Comparison of ENCODE assay signal across 15 cellular contexts in genomic region chr9:127751269-127752054, GRCh38. TPM values are rescaled to one million over a fixed set of nuclear protein-coding genes. Genes with fewer than 3 reads are reported as not detected.
DNase-seq lines count a peak whose midpoint lies in the region; ATAC-seq and TF ChIP-seq lines count a peak whose summit lies in the region.
"Had no signal": no experiment of that assay in that cellular context is flagged by ENCODE, and none has a peak within 500 bp of the region (broad histone marks: within the 10 kb centered on the region; RNA-seq: fewer than 3 reads in every experiment).

No MANE protein-coding gene starts in this region.

- H3K4me1 Mint-ChIP-seq in activated B cell treated with CpG ODN at 0.5 μM for 24 hours: no peaks in the 10 kb centered on the region

- intact Hi-C loops in mammary epithelial cell (cut with micrococcal nuclease): no loop called here
- intact Hi-C loops in activated B cell treated with CpG ODN at 0.5 μM for 24 hours (cut with micrococcal nuclease): loop anchor here (2.0 kb wide), 1 partner anchor 19 kb away; no protein-coding TSS in a partner anchor
- intact Hi-C loops in upper lobe of right lung (cut with DNase I): no loop called here

- CTCF ChIA-PET in mammary epithelial cell (lab: Charles Lee; ENCODE audit: low non-redundant PET) (no interaction called here), activated B cell treated with CpG ODN at 0.5 μM for 24 hours (lab: Charles Lee) (no interaction called here)

- H3K27me3 ChIP-seq in mammary epithelial cell (ENCODE audit: insufficient read depth, low read length) (peaks cover 20% of the 10 kb centered on the region), upper lobe of right lung (peaks cover 13% of the 10 kb centered on the region)

- WGBS in mammary epithelial cell (ENCODE audit: low coverage, missing lambda C conversion rate): 2% methylated on average over 10 of the region's 10 CpGs

- H3K27ac Mint-ChIP-seq in activated B cell treated with CpG ODN at 0.5 μM for 24 hours: peak overlapping the region; percentile 41

- H3K27ac ChIP-seq in mammary epithelial cell (ENCODE audit: insufficient read depth, low read depth, low read length) (no peak overlapping the region), upper lobe of right lung (no peak overlapping the region)
- H3K27ac ChIP-seq: uterus had no signal

- peaks cover 65% of the 10 kb centered on the region for H3K36me3 Mint-ChIP-seq in activated B cell treated with CpG ODN at 0.5 μM for 24 hours (ENCODE audit: low read depth)

- H3K4me1 ChIP-seq in mammary epithelial cell (ENCODE audit: insufficient read depth, low read length) (no peaks in the 10 kb centered on the region), upper lobe of right lung (peaks cover 4% of the 10 kb centered on the region)

- no peaks in the 10 kb centered on the region for H3K9me3 Mint-ChIP-seq in activated B cell treated with CpG ODN at 0.5 μM for 24 hours

- POLR2A ChIA-PET in activated B cell treated with CpG ODN at 0.5 μM for 24 hours (lab: Charles Lee): no interaction called here

- ATAC-seq in activated B cell treated with CpG ODN at 0.5 μM for 24 hours (ENCODE audit: low read depth) (no peak), upper lobe of right lung (peak; percentile 8), HG03025 (IDR thresholded peaks at IDR 0.05; ENCODE audit: low FRiP score, unreplicated experiment) (no peak)

- H3K9me3 ChIP-seq in mammary epithelial cell (replicated peaks; ENCODE audit: insufficient read depth, low read length): no peaks in the 10 kb centered on the region
- H3K9me3 ChIP-seq in upper lobe of right lung: no peaks in the 10 kb centered on the region
- H3K9me3 ChIP-seq: uterus had no signal

- no peaks in the 10 kb centered on the region for H3K79me2 ChIP-seq in mammary epithelial cell (ENCODE audit: insufficient read depth, low read length)

- H3K9ac ChIP-seq in mammary epithelial cell (ENCODE audit: insufficient read depth, low read length): no peak overlapping the region

- in situ Hi-C loops in T47D (cut with HindIII; ENCODE audit: low pct_unique_long_range_greater_than_20kb, low sequenced_read_pairs): no loop called here
- in situ Hi-C loops in mammary epithelial cell (cut with MboI; ENCODE audit: low sequenced_read_pairs in 2 of 2): no loop called here

- no peak overlapping the region for H2AFZ ChIP-seq in mammary epithelial cell (ENCODE audit: low read depth, low read length)

- no peak overlapping the region for H3K4me2 ChIP-seq in mammary epithelial cell (ENCODE audit: insufficient read depth, low read depth, low read length)

- BruUV-seq in mammary epithelial cell (replicated peaks; lab: Mats Ljungman, UMichigan): no TSS peak

- DNase-seq in T47D (ENCODE audit: low read depth in 1 of 2, low spot score in 1 of 2) (peak; percentile 67 to 87), mammary epithelial cell (no peak), activated B cell treated with CpG ODN at 0.5 μM for 24 hours (no peak), iPS-NIHi11 (ENCODE audit: low spot score) (peak; percentile 72), upper lobe of right lung (no peak), GM19240 (ENCODE audit: insufficient read length, low spot score) (no peak), NCI-H2171 treated with DMSO at 0.1 percent for 48 hours (lab: John Stamatoyannopoulos, UW) (no peak)
- DNase-seq: AML-193, GF-D8, Karpas-422, retina, uterus had no signal

- dilution Hi-C loops in mammary epithelial cell (cut with HindIII; ENCODE audit: low sequenced_read_pairs): no loop called here

- no peaks in the 10 kb centered on the region for H3K27me3 Mint-ChIP-seq in activated B cell treated with CpG ODN at 0.5 μM for 24 hours

- no peaks in the 10 kb centered on the region for H4K20me1 ChIP-seq in mammary epithelial cell (ENCODE audit: insufficient read depth, low read length)

- H3K36me3 ChIP-seq in mammary epithelial cell (ENCODE audit: insufficient read depth, low read length): no peaks in the 10 kb centered on the region
- H3K36me3 ChIP-seq in upper lobe of right lung: peaks cover 37% of the 10 kb centered on the region
- H3K36me3 ChIP-seq: uterus had no signal

- no peak overlapping the region for H3K4me3 Mint-ChIP-seq in activated B cell treated with CpG ODN at 0.5 μM for 24 hours

- no peak for TF ChIP-seq CTCF in mammary epithelial cell (conservative IDR thresholded peaks at IDR 0.05 in 1 of 2, IDR thresholded peaks at IDR 0.05 in 1 of 2; ENCODE audit: extremely low read depth in 1 of 2, insufficient read depth in 1 of 2, low read depth in 1 of 2, low read length in 2 of 2)
- no peak for TF ChIP-seq CTCF in activated B cell treated with CpG ODN at 0.5 μM for 24 hours (IDR thresholded peaks at IDR 0.05)
- no peak for TF ChIP-seq CTCF in upper lobe of right lung (IDR thresholded peaks at IDR 0.05)

- H3K4me3 ChIP-seq in mammary epithelial cell (replicated peaks in 1 of 3; ENCODE audit: insufficient read depth in 1 of 3, low read depth in 2 of 3, low read length in 3 of 3) (no peak overlapping the region), upper lobe of right lung (no peak overlapping the region)
- H3K4me3 ChIP-seq: uterus had no signal

RNA-seq across cellular contexts. Expression of gene TOR2A, which starts 16.4 kb away (rescaled TPM):
- 10 to 100 TPM in 1 of 2 donors, 1 to 10 TPM in 1; 4.0 to 13.2 TPM for total RNA-seq in mammary epithelial cell
- 10.3 TPM for polyA plus RNA-seq in mammary epithelial cell
- polyA minus RNA-seq in mammary epithelial cell: 5.6 TPM
- total RNA-seq in activated B cell treated with CpG ODN at 0.5 μM for 24 hours: 13.8 and 15.1 TPM in 2 replicates
- total RNA-seq in upper lobe of right lung: 17.3 TPM

RNA-seq across cellular contexts. Expression of gene SH2D3C, which starts 27.0 kb away (rescaled TPM):
- total RNA-seq in mammary epithelial cell: under 1 TPM; under 0.01 to 0.19 TPM
- 0.08 TPM for polyA plus RNA-seq in mammary epithelial cell
- polyA minus RNA-seq in mammary epithelial cell: not detected
- total RNA-seq in activated B cell treated with CpG ODN at 0.5 μM for 24 hours: 49.2 and 51.8 TPM in 2 replicates
- 85.3 TPM for total RNA-seq in upper lobe of right lung

RNA-seq across cellular contexts. Expression of gene CDK9, which starts 34.4 kb away (rescaled TPM):
- 10 to 100 TPM; 63.5 to 71.6 TPM for total RNA-seq in mammary epithelial cell
- polyA plus RNA-seq in mammary epithelial cell: 73.8 TPM
- 66.3 TPM for polyA minus RNA-seq in mammary epithelial cell
- 132 and 137 TPM in 2 replicates for total RNA-seq in activated B cell treated with CpG ODN at 0.5 μM for 24 hours
- total RNA-seq in upper lobe of right lung: 99.1 TPM

RNA-seq across cellular contexts. Expression of gene TTC16, which starts 35.6 kb away (rescaled TPM):
- total RNA-seq in mammary epithelial cell (under 1 TPM; under 0.01 to 0.21 TPM), activated B cell treated with CpG ODN at 0.5 μM for 24 hours (not detected in 2 replicates), upper lobe of right lung (0.41 TPM)
- polyA plus RNA-seq in mammary epithelial cell: 0.03 TPM
- polyA minus RNA-seq in mammary epithelial cell: not detected
- total RNA-seq: astrocyte, NCI-H460 had no signal

RNA-seq across cellular contexts. Expression of gene PTRH1, which starts 36.0 kb away (rescaled TPM):
- 10 to 100 TPM; 18.2 to 32.2 TPM for total RNA-seq in mammary epithelial cell
- 29.2 TPM for polyA plus RNA-seq in mammary epithelial cell
- polyA minus RNA-seq in mammary epithelial cell: 3.6 TPM
- total RNA-seq in activated B cell treated with CpG ODN at 0.5 μM for 24 hours: 12.7 and 13.8 TPM in 2 replicates
- total RNA-seq in upper lobe of right lung: 8.0 TPM

Comparison
In these comparisons a context has a peak if more than half of its experiments do, and no peak if none do; other contexts are left out.
1. DNase-seq: peak in T47D (2 of 2) and iPS-NIHi11 (single experiment); none in mammary epithelial cell (single experiment), activated B cell treated with CpG ODN at 0.5 μM for 24 hours (single experiment), upper lobe of right lung (single experiment), GM19240 (single experiment) and NCI-H2171 treated with DMSO at 0.1 percent for 48 hours (single experiment).
2. RNA of gene SH2D3C, which starts 27.0 kb away (total RNA-seq): 85.3 TPM in upper lobe of right lung (single experiment) and 49.2 to 51.8 TPM in activated B cell treated with CpG ODN at 0.5 μM for 24 hours; under 0.01 to 0.19 TPM in mammary epithelial cell; every median in the first group is over 10 times any median in the second.